ENCODE assay signal across 1 cellular context in the genomic region with DNA sequence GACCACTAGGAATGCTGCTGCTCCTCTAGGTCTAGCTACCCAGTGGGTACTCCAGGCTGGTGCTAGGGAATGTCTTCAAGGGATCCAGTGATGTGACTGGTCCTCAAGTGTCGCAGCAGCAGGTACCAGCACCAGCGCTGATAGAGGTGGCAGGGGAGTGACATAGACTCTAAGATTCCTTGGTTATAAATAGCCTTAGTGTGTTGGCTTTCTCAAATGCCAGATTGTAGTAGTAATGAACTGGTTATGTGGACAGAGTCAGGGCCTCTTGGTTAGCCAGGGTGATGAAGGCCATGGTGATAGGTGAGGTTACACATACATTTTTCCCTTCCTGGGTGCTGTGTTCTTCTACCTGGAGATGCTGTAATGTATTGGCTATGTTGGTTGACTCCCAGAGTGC.
TF ChIP-seq lines count a peak whose summit lies in the region.

No MANE protein-coding gene starts in this region.

TF ChIP-seq in SK-N-SH, 30 proteins besides CTCF, POLR2A, EP300 and RAD21 (continued from another document):
- TF ChIP-seq TCF12 (IDR thresholded peaks at IDR 0.05) = no peak
- TF ChIP-seq, protein P1, sequence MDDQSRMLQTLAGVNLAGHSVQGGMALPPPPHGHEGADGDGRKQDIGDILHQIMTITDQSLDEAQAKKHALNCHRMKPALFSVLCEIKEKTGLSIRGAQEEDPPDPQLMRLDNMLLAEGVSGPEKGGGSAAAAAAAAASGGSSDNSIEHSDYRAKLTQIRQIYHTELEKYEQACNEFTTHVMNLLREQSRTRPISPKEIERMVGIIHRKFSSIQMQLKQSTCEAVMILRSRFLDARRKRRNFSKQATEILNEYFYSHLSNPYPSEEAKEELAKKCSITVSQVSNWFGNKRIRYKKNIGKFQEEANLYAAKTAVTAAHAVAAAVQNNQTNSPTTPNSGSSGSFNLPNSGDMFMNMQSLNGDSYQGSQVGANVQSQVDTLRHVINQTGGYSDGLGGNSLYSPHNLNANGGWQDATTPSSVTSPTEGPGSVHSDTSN (IDR thresholded peaks at IDR 0.05) = no peak
- TF ChIP-seq, protein P2, sequence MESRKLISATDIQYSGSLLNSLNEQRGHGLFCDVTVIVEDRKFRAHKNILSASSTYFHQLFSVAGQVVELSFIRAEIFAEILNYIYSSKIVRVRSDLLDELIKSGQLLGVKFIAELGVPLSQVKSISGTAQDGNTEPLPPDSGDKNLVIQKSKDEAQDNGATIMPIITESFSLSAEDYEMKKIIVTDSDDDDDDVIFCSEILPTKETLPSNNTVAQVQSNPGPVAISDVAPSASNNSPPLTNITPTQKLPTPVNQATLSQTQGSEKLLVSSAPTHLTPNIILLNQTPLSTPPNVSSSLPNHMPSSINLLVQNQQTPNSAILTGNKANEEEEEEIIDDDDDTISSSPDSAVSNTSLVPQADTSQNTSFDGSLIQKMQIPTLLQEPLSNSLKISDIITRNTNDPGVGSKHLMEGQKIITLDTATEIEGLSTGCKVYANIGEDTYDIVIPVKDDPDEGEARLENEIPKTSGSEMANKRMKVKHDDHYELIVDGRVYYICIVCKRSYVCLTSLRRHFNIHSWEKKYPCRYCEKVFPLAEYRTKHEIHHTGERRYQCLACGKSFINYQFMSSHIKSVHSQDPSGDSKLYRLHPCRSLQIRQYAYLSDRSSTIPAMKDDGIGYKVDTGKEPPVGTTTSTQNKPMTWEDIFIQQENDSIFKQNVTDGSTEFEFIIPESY (IDR thresholded peaks at IDR 0.05; ENCODE audit: borderline replicate concordance, low read depth) = no peak
